In genomic region chr11:50074161-50074560, GRCh38 we compare ENCODE assay signal across 39 cellular contexts. TPM values are rescaled to one million over a fixed set of nuclear protein-coding genes. Genes with fewer than 3 reads are reported as not detected.
"Had no signal": no experiment of that assay in that cellular context is flagged by ENCODE, and none has a peak within 500 bp of the region (broad histone marks: within the 10 kb centered on the region; RNA-seq: fewer than 3 reads in every experiment).

No MANE protein-coding gene starts in this region.

- H3K9ac ChIP-seq: KMS-11 had no signal

- H3K9me3 ChIP-seq: MG63 had no signal

- DNase-seq: Kasumi-1, KG1, MG63, MM.1S, MV-4-11, NCI-H1048, NCI-H1092, NCI-H1092 treated with DMSO at 0.1 percent for 48 hours, NCI-H1105, NCI-H1105 treated with DMSO at 0.1 percent for 48 hours, NCI-H1417, NCI-H1417 treated with DMSO at 0.1 percent for 48 hours, NCI-H1436, NCI-H1436 treated with DMSO at 0.1 percent for 48 hours, NCI-H146, NCI-H1694, NCI-H1694 treated with DMSO at 0.1 percent for 48 hours, NCI-H187, NCI-H187 treated with DMSO at 0.1 percent for 48 hours, NCI-H1930, NCI-H2029, NCI-H2029 treated with DMSO at 0.1 percent for 48 hours, NCI-H2081, NCI-H2081 treated with DMSO at 0.1 percent for 48 hours, NCI-H2107, NCI-H2171, NCI-H2171 treated with DMSO at 0.1 percent for 48 hours, NCI-H2227 treated with DMSO at 0.1 percent for 48 hours, NCI-H226, NCI-H345, NCI-H446, NCI-H446 treated with DMSO at 0.1 percent for 48 hours, NCI-H510A, NCI-H510A treated with DMSO at 0.1 percent for 48 hours, NCI-H524 had no signal

- H3K36me3 ChIP-seq: MG63 had no signal

- H3K27ac ChIP-seq: KMS-11 had no signal

- H3K4me2 ChIP-seq: KMS-11 had no signal

- H3K4me3 ChIP-seq: MG63 had no signal

- H3K27me3 ChIP-seq: MG63 had no signal

RNA-seq across cellular contexts. Expression of gene OR4C45, which starts 41.5 kb away (rescaled TPM):
- total RNA-seq: LHCN-M2, M059J, NCI-H460 had no signal
